18 cellular contexts compared by ENCODE assay signal in the genomic region with DNA sequence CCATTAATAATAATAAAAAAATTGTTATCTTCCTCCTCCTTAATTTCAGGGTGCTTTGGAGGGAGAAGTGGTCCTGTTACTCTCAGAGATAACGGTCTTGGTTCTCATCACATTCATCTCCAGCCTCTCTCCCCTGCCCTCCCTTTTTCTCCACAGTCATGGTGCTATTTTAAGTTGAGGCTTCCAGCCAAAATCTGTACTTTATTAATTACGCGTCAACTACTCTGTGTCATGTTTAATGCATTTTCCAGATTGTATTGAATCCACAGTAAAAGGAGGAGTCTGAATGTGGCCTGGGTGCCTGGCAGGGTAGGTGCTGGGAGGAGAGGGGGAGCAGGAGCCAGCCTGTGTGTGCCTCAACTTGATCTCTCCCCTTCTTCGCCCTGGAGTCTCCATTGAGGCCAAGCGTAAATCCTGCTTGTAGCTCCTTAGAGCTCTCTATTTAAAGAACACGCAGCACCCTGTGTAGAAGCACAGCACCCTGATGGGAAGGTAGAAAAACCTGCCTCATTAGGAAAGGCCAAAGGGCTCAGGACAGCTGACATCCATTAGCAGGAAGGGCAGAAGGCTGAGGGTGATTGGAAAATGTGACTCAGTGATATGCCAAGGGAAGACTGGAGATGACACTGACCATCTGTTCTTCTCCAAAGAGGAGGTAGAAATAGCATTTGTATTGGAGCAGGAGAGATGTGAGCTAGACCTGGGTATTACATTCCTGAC.
A peak's percentile ranks its signal among the peaks of the same experiment; 100 is the strongest.
DNase-seq lines count a peak whose midpoint lies in the region; ATAC-seq and TF ChIP-seq lines count a peak whose summit lies in the region.
"Had no signal": no experiment of that assay in that cellular context is flagged by ENCODE, and none has a peak within 500 bp of the region (broad histone marks: within the 10 kb centered on the region; RNA-seq: fewer than 3 reads in every experiment).

No MANE protein-coding gene starts in this region.

- H3K9me3 ChIP-seq in prostate gland: no peaks in the 10 kb centered on the region
- H3K9me3 ChIP-seq: Peyer's patch had no signal

- H3K36me3 ChIP-seq in prostate gland: no peaks in the 10 kb centered on the region
- H3K36me3 ChIP-seq: Peyer's patch had no signal

- ATAC-seq in SK-N-SH treated with all-trans-retinoic acid at 6 μM for 48 hours: peak; percentile 54
- ATAC-seq in effector memory CD8-positive, alpha-beta T cell (replicated peaks): no peak
- no peak for ATAC-seq in GM18868 (IDR thresholded peaks at IDR 0.05; ENCODE audit: unreplicated experiment)

- no peak for TF ChIP-seq CTCF in prostate gland (IDR thresholded peaks at IDR 0.05)

- WGBS in prostate gland: 20% methylated on average over 6 of the region's 6 CpGs

- in situ Hi-C loops in G401 (cut with HindIII; ENCODE audit: low sequenced_read_pairs): no loop called here

- H3K9me3 Mint-ChIP-seq in effector memory CD8-positive, alpha-beta T cell: no peaks in the 10 kb centered on the region

- no peaks in the 10 kb centered on the region for H3K27me3 ChIP-seq in prostate gland (replicated peaks; ENCODE audit: insufficient read depth)
- H3K27me3 ChIP-seq: Peyer's patch had no signal

- H3K4me1 ChIP-seq in prostate gland (replicated peaks): no peaks in the 10 kb centered on the region

- intact Hi-C loops in prostate gland (cut with DNase I): no loop called here

- no peaks in the 10 kb centered on the region for H3K36me3 Mint-ChIP-seq in effector memory CD8-positive, alpha-beta T cell (ENCODE audit: insufficient read depth)

- peaks cover 0 to 1% of the 10 kb centered on the region in 2 donors for H3K4me1 Mint-ChIP-seq in effector memory CD8-positive, alpha-beta T cell (ENCODE audit: low read depth in 2 of 2)

- H3K4me3 ChIP-seq in prostate gland: no peak overlapping the region
- H3K4me3 ChIP-seq: Peyer's patch had no signal

- no peak for TF ChIP-seq POLR2A in prostate gland (IDR thresholded peaks at IDR 0.05)

- DNase-seq in G401 (ENCODE audit: low spot score) (peak; percentile 100), glomerular visceral epithelial cell (ENCODE audit: extremely low spot score) (peak; percentile 21), prostate gland (ENCODE audit: low spot score) (no peak), NCI-H1092 treated with DMSO at 0.1 percent for 48 hours (lab: John Stamatoyannopoulos, UW) (no peak), RPMI8226 (no peak)
- DNase-seq in effector memory CD8-positive, alpha-beta T cell: no peak
- DNase-seq: activated naive CD4-positive, alpha-beta T cell treated with anti-CD3 and anti-CD28 coated beads, Interleukin-2, amount 50 U/mL, for 16 hours; cortex of kidney; GDM1; head of caudate nucleus; NCI-H345; Peyer's patch; stimulated activated CD4-positive, alpha-beta T cell treated with anti-CD3 and anti-CD28 coated beads, Interleukin-2, amount 100 ng/mL, for 48 hours; stimulated activated naive CD4-positive, alpha-beta T cell treated with Interleukin-2 at 50 U/mL for 16 hours had no signal

- H3K27ac ChIP-seq in prostate gland: peak overlapping the region; percentile 24 to 49
- H3K27ac ChIP-seq: C4-2B had no signal

- no peak overlapping the region for H3K4me3 Mint-ChIP-seq in effector memory CD8-positive, alpha-beta T cell

- no peak overlapping the region for H3K27ac Mint-ChIP-seq in effector memory CD8-positive, alpha-beta T cell
- H3K27ac Mint-ChIP-seq: progenitor cell of endocrine pancreas had no signal

- H3K27me3 Mint-ChIP-seq in effector memory CD8-positive, alpha-beta T cell: peaks cover 26 to 53% of the 10 kb centered on the region in 2 donors

TF ChIP-seq in SK-N-SH treated with all-trans-retinoic acid at 6 μM for 48 hours, 23 proteins besides CTCF, POLR2A, EP300 and RAD21:
- TF ChIP-seq TOX (CRISPR knock-in tag; IDR thresholded peaks at IDR 0.05; ENCODE audit: borderline replicate concordance) (peak; percentile 43; the same call in 1 of the 2 replicates), ARNTL (CRISPR knock-in tag; IDR thresholded peaks at IDR 0.05; ENCODE audit: borderline replicate concordance, low read depth) (no peak), ZC3H10 (CRISPR knock-in tag; IDR thresholded peaks at IDR 0.05) (peak; percentile 68)
- TF ChIP-seq, protein P1, sequence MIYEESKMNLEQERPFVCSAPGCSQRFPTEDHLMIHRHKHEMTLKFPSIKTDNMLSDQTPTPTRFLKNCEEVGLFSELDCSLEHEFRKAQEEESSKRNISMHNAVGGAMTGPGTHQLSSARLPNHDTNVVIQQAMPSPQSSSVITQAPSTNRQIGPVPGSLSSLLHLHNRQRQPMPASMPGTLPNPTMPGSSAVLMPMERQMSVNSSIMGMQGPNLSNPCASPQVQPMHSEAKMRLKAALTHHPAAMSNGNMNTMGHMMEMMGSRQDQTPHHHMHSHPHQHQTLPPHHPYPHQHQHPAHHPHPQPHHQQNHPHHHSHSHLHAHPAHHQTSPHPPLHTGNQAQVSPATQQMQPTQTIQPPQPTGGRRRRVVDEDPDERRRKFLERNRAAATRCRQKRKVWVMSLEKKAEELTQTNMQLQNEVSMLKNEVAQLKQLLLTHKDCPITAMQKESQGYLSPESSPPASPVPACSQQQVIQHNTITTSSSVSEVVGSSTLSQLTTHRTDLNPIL (CRISPR knock-in tag; IDR thresholded peaks at IDR 0.05; ENCODE audit: low read depth): no peak

Comparison
In these comparisons a context has a peak if more than half of its experiments do, and no peak if none do; other contexts are left out.
1. DNase-seq: peak in G401 (single experiment) and glomerular visceral epithelial cell (single experiment); none in prostate gland (single experiment), effector memory CD8-positive, alpha-beta T cell (0 of 3), NCI-H1092 treated with DMSO at 0.1 percent for 48 hours (single experiment) and RPMI8226 (single experiment).